ENCODE assay signal across 11 cellular contexts in the genomic region with DNA sequence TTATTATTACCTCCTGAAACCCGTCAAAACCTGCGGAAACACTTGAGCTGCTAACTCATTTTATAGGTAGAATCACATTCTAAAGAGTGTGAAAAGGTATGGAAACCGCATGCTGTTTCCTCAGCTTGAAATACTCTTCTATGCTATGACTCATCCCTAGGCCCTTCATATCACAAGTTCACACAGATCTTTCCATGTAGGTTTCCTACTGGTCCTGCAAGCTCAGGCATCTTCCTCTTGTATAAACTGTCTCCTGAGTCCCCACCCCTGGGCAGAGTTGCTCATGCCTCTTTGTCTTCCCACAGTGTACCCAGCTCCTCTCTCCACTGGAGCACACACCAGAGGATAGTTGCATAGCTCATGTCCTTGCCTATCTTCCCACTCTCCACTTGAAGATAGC.
"Had no signal": no experiment of that assay in that cellular context is flagged by ENCODE, and none has a peak within 500 bp of the region (broad histone marks: within the 10 kb centered on the region; RNA-seq: fewer than 3 reads in every experiment).

No MANE protein-coding gene starts in this region.

- DNase-seq: activated effector memory CD4-positive, alpha-beta T cell treated with Interleukin-2 at 50 U/mL for 16 hours; activated T-cell treated with anti-CD3 and anti-CD28 coated beads for 4 hours; aorta; hypothalamus; mucosa of descending colon; naive thymus-derived CD8-positive, alpha-beta T cell; substantia nigra; T-helper 9 cell had no signal

- H3K9me3 ChIP-seq: mucosa of descending colon, neutrophil had no signal

- H3K4me3 ChIP-seq: mucosa of descending colon, right atrium auricular region, skin epidermis had no signal

- ATAC-seq: mucosa of descending colon; naive thymus-derived CD8-positive, alpha-beta T cell had no signal

- H3K27ac ChIP-seq: neutrophil, right atrium auricular region had no signal

- H3K4me1 ChIP-seq: right atrium auricular region had no signal
